In genomic region chr20:1855113-1855512, GRCh38 we compare ENCODE assay signal across 1 cellular context.
TF ChIP-seq lines count a peak whose summit lies in the region.

No MANE protein-coding gene starts in this region.

TF ChIP-seq in HepG2, 621 proteins besides CTCF, POLR2A, EP300 and RAD21 (continued from another document and continues in another):
- TF ChIP-seq KDM5B (CRISPR knock-in tag; IDR thresholded peaks at IDR 0.05; ENCODE audit: borderline replicate concordance) (no peak), TOPORS (CRISPR knock-in tag; IDR thresholded peaks at IDR 0.05) (no peak), TSC22D2 (CRISPR knock-in tag; IDR thresholded peaks at IDR 0.05; ENCODE audit: borderline replicate concordance) (peak; percentile 80; the same call in 1 of the 2 replicates), MTF2 (CRISPR knock-in tag; IDR thresholded peaks at IDR 0.05; ENCODE audit: borderline replicate concordance) (no peak), ZNF207 (IDR thresholded peaks at IDR 0.05; ENCODE audit: borderline replicate concordance) (no peak), THAP9 (CRISPR knock-in tag; IDR thresholded peaks at IDR 0.05; ENCODE audit: borderline replicate concordance) (no peak), HDAC6 (IDR thresholded peaks at IDR 0.05; ENCODE audit: low read depth, low read length) (no peak), SYNCRIP (IDR thresholded peaks at IDR 0.05; ENCODE audit: insufficient read depth, low read depth, low read length) (no peak), ZNF414 (CRISPR knock-in tag; IDR thresholded peaks at IDR 0.05) (no peak), E2F5 (CRISPR knock-in tag; conservative IDR thresholded peaks at IDR 0.05) (no peak), ZNF343 (CRISPR knock-in tag; IDR thresholded peaks at IDR 0.05) (no peak), ZNF20 (CRISPR knock-in tag; IDR thresholded peaks at IDR 0.05) (no peak), KDM5A (IDR thresholded peaks at IDR 0.05; ENCODE audit: borderline replicate concordance, low read length) (no peak), SETDB1 (CRISPR knock-in tag; IDR thresholded peaks at IDR 0.05; ENCODE audit: borderline replicate concordance) (no peak), FOXC1 (CRISPR knock-in tag; IDR thresholded peaks at IDR 0.05; ENCODE audit: borderline replicate concordance) (no peak), PRDM15 (CRISPR knock-in tag; IDR thresholded peaks at IDR 0.05) (no peak; the same call in 1 of the 2 replicates), ZFP1 (CRISPR knock-in tag; IDR thresholded peaks at IDR 0.05) (no peak), ARHGAP35 (CRISPR knock-in tag; IDR thresholded peaks at IDR 0.05; ENCODE audit: borderline replicate concordance) (no peak), ZNF446 (CRISPR knock-in tag; IDR thresholded peaks at IDR 0.05) (no peak), ZNF672 (CRISPR knock-in tag; IDR thresholded peaks at IDR 0.05) (no peak), PHF8 (CRISPR knock-in tag; IDR thresholded peaks at IDR 0.05) (0 out of 2 replicates have a peak, but pooled peaks have one; percentile 19), ISL2 (CRISPR knock-in tag; IDR thresholded peaks at IDR 0.05) (peak; percentile 66; the same call in 1 of the 2 replicates), ZBTB39 (CRISPR knock-in tag; IDR thresholded peaks at IDR 0.05) (no peak), ERF (CRISPR knock-in tag; IDR thresholded peaks at IDR 0.05) (peak; percentile 70; the same call in 1 of the 2 replicates)
- TF ChIP-seq, protein P1, sequence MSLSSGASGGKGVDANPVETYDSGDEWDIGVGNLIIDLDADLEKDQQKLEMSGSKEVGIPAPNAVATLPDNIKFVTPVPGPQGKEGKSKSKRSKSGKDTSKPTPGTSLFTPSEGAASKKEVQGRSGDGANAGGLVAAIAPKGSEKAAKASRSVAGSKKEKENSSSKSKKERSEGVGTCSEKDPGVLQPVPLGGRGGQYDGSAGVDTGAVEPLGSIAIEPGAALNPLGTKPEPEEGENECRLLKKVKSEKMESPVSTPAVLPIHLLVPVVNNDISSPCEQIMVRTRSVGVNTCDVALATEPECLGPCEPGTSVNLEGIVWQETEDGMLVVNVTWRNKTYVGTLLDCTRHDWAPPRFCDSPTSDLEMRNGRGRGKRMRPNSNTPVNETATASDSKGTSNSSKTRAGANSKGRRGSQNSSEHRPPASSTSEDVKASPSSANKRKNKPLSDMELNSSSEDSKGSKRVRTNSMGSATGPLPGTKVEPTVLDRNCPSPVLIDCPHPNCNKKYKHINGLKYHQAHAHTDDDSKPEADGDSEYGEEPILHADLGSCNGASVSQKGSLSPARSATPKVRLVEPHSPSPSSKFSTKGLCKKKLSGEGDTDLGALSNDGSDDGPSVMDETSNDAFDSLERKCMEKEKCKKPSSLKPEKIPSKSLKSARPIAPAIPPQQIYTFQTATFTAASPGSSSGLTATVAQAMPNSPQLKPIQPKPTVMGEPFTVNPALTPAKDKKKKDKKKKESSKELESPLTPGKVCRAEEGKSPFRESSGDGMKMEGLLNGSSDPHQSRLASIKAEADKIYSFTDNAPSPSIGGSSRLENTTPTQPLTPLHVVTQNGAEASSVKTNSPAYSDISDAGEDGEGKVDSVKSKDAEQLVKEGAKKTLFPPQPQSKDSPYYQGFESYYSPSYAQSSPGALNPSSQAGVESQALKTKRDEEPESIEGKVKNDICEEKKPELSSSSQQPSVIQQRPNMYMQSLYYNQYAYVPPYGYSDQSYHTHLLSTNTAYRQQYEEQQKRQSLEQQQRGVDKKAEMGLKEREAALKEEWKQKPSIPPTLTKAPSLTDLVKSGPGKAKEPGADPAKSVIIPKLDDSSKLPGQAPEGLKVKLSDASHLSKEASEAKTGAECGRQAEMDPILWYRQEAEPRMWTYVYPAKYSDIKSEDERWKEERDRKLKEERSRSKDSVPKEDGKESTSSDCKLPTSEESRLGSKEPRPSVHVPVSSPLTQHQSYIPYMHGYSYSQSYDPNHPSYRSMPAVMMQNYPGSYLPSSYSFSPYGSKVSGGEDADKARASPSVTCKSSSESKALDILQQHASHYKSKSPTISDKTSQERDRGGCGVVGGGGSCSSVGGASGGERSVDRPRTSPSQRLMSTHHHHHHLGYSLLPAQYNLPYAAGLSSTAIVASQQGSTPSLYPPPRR (CRISPR knock-in tag; IDR thresholded peaks at IDR 0.05; ENCODE audit: borderline replicate concordance): no peak; the same call in 1 of the 2 replicates
- TF ChIP-seq, protein P2, sequence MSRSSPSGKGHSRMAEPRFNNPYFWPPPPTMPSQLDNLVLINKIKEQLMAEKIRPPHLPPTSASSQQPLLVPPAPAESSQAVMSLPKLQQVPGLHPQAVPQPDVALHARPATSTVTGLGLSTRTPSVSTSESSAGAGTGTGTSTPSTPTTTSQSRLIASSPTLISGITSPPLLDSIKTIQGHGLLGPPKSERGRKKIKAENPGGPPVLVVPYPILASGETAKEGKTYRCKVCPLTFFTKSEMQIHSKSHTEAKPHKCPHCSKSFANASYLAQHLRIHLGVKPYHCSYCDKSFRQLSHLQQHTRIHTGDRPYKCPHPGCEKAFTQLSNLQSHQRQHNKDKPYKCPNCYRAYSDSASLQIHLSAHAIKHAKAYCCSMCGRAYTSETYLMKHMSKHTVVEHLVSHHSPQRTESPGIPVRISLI (CRISPR knock-in tag; IDR thresholded peaks at IDR 0.05; ENCODE audit: borderline replicate concordance): no peak
- TF ChIP-seq, protein P3, sequence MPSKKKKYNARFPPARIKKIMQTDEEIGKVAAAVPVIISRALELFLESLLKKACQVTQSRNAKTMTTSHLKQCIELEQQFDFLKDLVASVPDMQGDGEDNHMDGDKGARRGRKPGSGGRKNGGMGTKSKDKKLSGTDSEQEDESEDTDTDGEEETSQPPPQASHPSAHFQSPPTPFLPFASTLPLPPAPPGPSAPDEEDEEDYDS (CRISPR knock-in tag; IDR thresholded peaks at IDR 0.05): no peak
- TF ChIP-seq, protein P4, sequence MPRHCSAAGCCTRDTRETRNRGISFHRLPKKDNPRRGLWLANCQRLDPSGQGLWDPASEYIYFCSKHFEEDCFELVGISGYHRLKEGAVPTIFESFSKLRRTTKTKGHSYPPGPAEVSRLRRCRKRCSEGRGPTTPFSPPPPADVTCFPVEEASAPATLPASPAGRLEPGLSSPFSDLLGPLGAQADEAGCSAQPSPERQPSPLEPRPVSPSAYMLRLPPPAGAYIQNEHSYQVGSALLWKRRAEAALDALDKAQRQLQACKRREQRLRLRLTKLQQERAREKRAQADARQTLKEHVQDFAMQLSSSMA (CRISPR knock-in tag; IDR thresholded peaks at IDR 0.05): no peak
- TF ChIP-seq, protein P5, sequence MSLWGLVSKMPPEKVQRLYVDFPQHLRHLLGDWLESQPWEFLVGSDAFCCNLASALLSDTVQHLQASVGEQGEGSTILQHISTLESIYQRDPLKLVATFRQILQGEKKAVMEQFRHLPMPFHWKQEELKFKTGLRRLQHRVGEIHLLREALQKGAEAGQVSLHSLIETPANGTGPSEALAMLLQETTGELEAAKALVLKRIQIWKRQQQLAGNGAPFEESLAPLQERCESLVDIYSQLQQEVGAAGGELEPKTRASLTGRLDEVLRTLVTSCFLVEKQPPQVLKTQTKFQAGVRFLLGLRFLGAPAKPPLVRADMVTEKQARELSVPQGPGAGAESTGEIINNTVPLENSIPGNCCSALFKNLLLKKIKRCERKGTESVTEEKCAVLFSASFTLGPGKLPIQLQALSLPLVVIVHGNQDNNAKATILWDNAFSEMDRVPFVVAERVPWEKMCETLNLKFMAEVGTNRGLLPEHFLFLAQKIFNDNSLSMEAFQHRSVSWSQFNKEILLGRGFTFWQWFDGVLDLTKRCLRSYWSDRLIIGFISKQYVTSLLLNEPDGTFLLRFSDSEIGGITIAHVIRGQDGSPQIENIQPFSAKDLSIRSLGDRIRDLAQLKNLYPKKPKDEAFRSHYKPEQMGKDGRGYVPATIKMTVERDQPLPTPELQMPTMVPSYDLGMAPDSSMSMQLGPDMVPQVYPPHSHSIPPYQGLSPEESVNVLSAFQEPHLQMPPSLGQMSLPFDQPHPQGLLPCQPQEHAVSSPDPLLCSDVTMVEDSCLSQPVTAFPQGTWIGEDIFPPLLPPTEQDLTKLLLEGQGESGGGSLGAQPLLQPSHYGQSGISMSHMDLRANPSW (CRISPR knock-in tag; IDR thresholded peaks at IDR 0.05; ENCODE audit: borderline replicate concordance): no peak
